Comparison of ENCODE assay signal across 1 cellular context in genomic region chr17:49872776-49873377, GRCh38.
TF ChIP-seq lines count a peak whose summit lies in the region.

No MANE protein-coding gene starts in this region.

TF ChIP-seq in SK-N-SH treated with all-trans-retinoic acid at 6 μM for 48 hours, 23 proteins besides CTCF, POLR2A, EP300 and RAD21 (continued from another document):
- no peak for TF ChIP-seq TCF4 (CRISPR knock-in tag; IDR thresholded peaks at IDR 0.05; ENCODE audit: borderline replicate concordance)
- no peak for TF ChIP-seq ARNTL (CRISPR knock-in tag; IDR thresholded peaks at IDR 0.05; ENCODE audit: borderline replicate concordance, low read depth)
- no peak for TF ChIP-seq TOX (CRISPR knock-in tag; IDR thresholded peaks at IDR 0.05; ENCODE audit: borderline replicate concordance)
- TF ChIP-seq ZNF565 (CRISPR knock-in tag; conservative IDR thresholded peaks at IDR 0.05; ENCODE audit: low read depth) = no peak
- no peak for TF ChIP-seq ISL1 (CRISPR knock-in tag; IDR thresholded peaks at IDR 0.05)
- TF ChIP-seq PATZ1 (CRISPR knock-in tag; IDR thresholded peaks at IDR 0.05; ENCODE audit: borderline replicate concordance) = no peak
- no peak for TF ChIP-seq RARB (CRISPR knock-in tag; IDR thresholded peaks at IDR 0.05)
- TF ChIP-seq CSRNP3 (CRISPR knock-in tag; IDR thresholded peaks at IDR 0.05) = no peak
- TF ChIP-seq ZNF8 (CRISPR knock-in tag; IDR thresholded peaks at IDR 0.05) = no peak
- TF ChIP-seq BACH2 (CRISPR knock-in tag; IDR thresholded peaks at IDR 0.05; ENCODE audit: borderline replicate concordance) = no peak
